ENCODE assay signal across 1 cellular context in the genomic region with DNA sequence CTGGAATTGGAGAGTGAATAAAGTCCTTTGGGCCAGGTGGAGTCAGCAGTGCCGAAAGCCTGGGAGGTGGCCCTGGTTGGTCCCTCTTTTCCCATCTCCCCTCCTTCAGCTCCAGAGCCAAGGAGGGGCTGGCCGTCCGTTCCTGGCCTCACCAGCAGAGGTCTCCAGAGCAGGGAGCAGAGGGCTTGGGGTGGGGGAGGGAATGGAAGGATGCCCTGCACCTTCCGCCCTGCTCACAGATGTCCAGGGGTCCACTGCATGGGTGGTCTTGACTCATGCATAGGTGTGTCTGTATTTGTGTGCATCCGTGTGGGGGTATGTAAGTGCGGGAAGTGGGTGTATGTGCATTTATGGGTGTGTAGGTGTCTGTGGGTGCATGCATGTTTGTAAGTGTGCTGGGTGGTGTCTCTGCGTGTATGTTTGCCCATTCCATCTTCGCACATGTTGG.
TF ChIP-seq lines count a peak whose summit lies in the region.

No MANE protein-coding gene starts in this region.

TF ChIP-seq in liver, 16 proteins besides CTCF, POLR2A, EP300 and RAD21 (continued from another document):
- TF ChIP-seq, protein P1, sequence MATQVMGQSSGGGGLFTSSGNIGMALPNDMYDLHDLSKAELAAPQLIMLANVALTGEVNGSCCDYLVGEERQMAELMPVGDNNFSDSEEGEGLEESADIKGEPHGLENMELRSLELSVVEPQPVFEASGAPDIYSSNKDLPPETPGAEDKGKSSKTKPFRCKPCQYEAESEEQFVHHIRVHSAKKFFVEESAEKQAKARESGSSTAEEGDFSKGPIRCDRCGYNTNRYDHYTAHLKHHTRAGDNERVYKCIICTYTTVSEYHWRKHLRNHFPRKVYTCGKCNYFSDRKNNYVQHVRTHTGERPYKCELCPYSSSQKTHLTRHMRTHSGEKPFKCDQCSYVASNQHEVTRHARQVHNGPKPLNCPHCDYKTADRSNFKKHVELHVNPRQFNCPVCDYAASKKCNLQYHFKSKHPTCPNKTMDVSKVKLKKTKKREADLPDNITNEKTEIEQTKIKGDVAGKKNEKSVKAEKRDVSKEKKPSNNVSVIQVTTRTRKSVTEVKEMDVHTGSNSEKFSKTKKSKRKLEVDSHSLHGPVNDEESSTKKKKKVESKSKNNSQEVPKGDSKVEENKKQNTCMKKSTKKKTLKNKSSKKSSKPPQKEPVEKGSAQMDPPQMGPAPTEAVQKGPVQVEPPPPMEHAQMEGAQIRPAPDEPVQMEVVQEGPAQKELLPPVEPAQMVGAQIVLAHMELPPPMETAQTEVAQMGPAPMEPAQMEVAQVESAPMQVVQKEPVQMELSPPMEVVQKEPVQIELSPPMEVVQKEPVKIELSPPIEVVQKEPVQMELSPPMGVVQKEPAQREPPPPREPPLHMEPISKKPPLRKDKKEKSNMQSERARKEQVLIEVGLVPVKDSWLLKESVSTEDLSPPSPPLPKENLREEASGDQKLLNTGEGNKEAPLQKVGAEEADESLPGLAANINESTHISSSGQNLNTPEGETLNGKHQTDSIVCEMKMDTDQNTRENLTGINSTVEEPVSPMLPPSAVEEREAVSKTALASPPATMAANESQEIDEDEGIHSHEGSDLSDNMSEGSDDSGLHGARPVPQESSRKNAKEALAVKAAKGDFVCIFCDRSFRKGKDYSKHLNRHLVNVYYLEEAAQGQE (IDR thresholded peaks at IDR 0.05): no peak
